In genomic region chr2:235803028-235803427, GRCh38 we compare ENCODE assay signal across 1 cellular context.
TF ChIP-seq lines count a peak whose summit lies in the region.

No MANE protein-coding gene starts in this region.

TF ChIP-seq in GM23338, 12 proteins besides CTCF, POLR2A, EP300 and RAD21 (continued from another document):
- TF ChIP-seq ETS1 (IDR thresholded peaks at IDR 0.05) (no peak), EZH2phosphoT487 (IDR thresholded peaks at IDR 0.05; ENCODE audit: unreplicated experiment) (no peak), ZNF114 (CRISPR knock-in tag; IDR thresholded peaks at IDR 0.05) (no peak), EZH2 (IDR thresholded peaks at IDR 0.05; ENCODE audit: low read depth, unreplicated experiment) (no peak), ZNF462 (CRISPR knock-in tag; IDR thresholded peaks at IDR 0.05) (no peak)
